In genomic region chr6:30744054-30744805, GRCh38 we compare ENCODE assay signal across 1 cellular context.
TF ChIP-seq lines count a peak whose summit lies in the region.

Gene IER3 (minus strand): TSS chr6:30744547. CDS start chr6:30744518, 29 bp downstream.

TF ChIP-seq in GM12878, 131 proteins besides CTCF, POLR2A, EP300 and RAD21 (continued from another document and continues in another):
- no peak for TF ChIP-seq IRF4 (IDR thresholded peaks at IDR 0.05; ENCODE audit: low read depth, low read length)
- TF ChIP-seq TCF7 (IDR thresholded peaks at IDR 0.05; ENCODE audit: borderline replicate concordance): no peak
- TF ChIP-seq PKNOX1 (IDR thresholded peaks at IDR 0.05): peak; percentile 84
- TF ChIP-seq IKZF1 (conservative IDR thresholded peaks at IDR 0.05): peak; percentile 81
- 0 out of 2 replicates have a peak, but pooled peaks have one; percentile 4 for TF ChIP-seq CHD2 (IDR thresholded peaks at IDR 0.05; ENCODE audit: borderline replicate concordance, low read depth, low read length)
- no peak for TF ChIP-seq ASH2L (IDR thresholded peaks at IDR 0.05; ENCODE audit: borderline replicate concordance, low read depth)
- TF ChIP-seq ZBTB33 (IDR thresholded peaks at IDR 0.05): no peak
- TF ChIP-seq SPI1 (IDR thresholded peaks at IDR 0.05; ENCODE audit: borderline replicate concordance, insufficient read depth, low read depth, low read length): no peak
- TF ChIP-seq ZBTB11 (CRISPR knock-in tag; IDR thresholded peaks at IDR 0.05): no peak
- TF ChIP-seq RBBP5 (conservative IDR thresholded peaks at IDR 0.05): no peak
- peak; percentile 89 for TF ChIP-seq TAF1 (IDR thresholded peaks at IDR 0.05; ENCODE audit: borderline replicate concordance, low read depth, low read length)
- no peak for TF ChIP-seq RFX5 (IDR thresholded peaks at IDR 0.05; ENCODE audit: low read depth, low read length)
- TF ChIP-seq BACH1 (IDR thresholded peaks at IDR 0.05; ENCODE audit: borderline replicate concordance): no peak
- no peak for TF ChIP-seq ZNF592 (IDR thresholded peaks at IDR 0.05)
- TF ChIP-seq ETV6 (conservative IDR thresholded peaks at IDR 0.05 in 1 of 2, IDR thresholded peaks at IDR 0.05 in 1 of 2; ENCODE audit: borderline replicate concordance in 1 of 2, low read depth in 1 of 2): no peak
- TF ChIP-seq HSF1 (IDR thresholded peaks at IDR 0.05; ENCODE audit: low read depth, low read length): no peak
- TF ChIP-seq WRNIP1 (IDR thresholded peaks at IDR 0.05; ENCODE audit: borderline replicate concordance, low read depth, low read length): no peak
- no peak for TF ChIP-seq HDAC2 (IDR thresholded peaks at IDR 0.05)
- peak; percentile 33 to 35; a peak in 2 of 4 replicates for TF ChIP-seq IKZF2 (IDR thresholded peaks at IDR 0.05)
- TF ChIP-seq JUND (IDR thresholded peaks at IDR 0.05; ENCODE audit: low read depth, low read length): no peak
- no peak for TF ChIP-seq MTA3 (IDR thresholded peaks at IDR 0.05; ENCODE audit: borderline replicate concordance, low read length)
- no peak for TF ChIP-seq CREB1 (IDR thresholded peaks at IDR 0.05; ENCODE audit: low read depth)
- no peak for TF ChIP-seq BCLAF1 (IDR thresholded peaks at IDR 0.05)
- no peak for TF ChIP-seq ZBTB40 (IDR thresholded peaks at IDR 0.05; ENCODE audit: borderline replicate concordance)
- TF ChIP-seq TCF3 (IDR thresholded peaks at IDR 0.05; ENCODE audit: borderline replicate concordance, insufficient read depth, low read depth, low read length): peak; percentile 43; the same call in 1 of the 2 replicates
- TF ChIP-seq NKRF (conservative IDR thresholded peaks at IDR 0.05): peak; percentile 22; the same call in 1 of the 2 replicates
- TF ChIP-seq ZBTB4 (CRISPR knock-in tag; IDR thresholded peaks at IDR 0.05): no peak
